16 cellular contexts compared by ENCODE assay signal in the genomic region with DNA sequence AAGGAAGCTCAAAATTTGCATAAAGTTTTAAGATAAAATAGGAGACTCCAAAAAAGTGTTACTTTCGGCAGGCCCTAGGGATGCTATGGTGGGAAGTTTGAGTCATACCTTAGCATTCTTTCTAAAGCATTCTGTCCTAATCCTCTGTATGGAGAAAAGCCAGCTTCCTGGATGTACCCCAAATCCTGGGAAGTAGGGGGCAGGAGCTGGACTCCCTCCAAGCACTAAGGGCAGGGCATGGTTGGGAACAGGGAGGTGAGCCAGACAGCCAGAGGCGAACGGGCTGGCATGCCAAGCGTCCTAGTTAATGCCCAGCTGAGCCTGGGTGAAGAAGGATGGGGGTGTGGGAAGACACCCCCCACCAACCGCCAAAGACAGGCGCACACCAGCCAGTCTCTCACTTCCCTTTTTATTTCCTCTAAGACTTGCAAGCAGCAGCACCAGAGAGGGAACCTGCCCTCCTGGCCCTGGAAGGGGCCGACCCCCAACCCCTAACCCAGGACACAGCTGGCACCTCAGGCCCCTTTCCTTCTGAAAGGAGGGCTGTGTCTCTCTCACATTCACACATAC. TPM values are rescaled to one million over a fixed set of nuclear protein-coding genes. Genes with fewer than 3 reads are reported as not detected.
A peak's percentile ranks its signal among the peaks of the same experiment; 100 is the strongest.
DNase-seq lines count a peak whose midpoint lies in the region; ATAC-seq lines count a peak whose summit lies in the region.
"Had no signal": no experiment of that assay in that cellular context is flagged by ENCODE, and none has a peak within 500 bp of the region (broad histone marks: within the 10 kb centered on the region; RNA-seq: fewer than 3 reads in every experiment).

No MANE protein-coding gene starts in this region.

- H3K4me1 Mint-ChIP-seq in activated CD4-positive, alpha-beta T cell treated with anti-CD3 and anti-CD28 coated beads, Interleukin-2, amount 10 ng/mL, durations not matched to agents 7 days and 5 days: peaks cover 9% of the 10 kb centered on the region

- POLR2A ChIA-PET in activated CD4-positive, alpha-beta T cell treated with anti-CD3 and anti-CD28 coated beads, Interleukin-2, amount 10 ng/mL, durations not matched to agents 7 days and 5 days (lab: Charles Lee): interaction anchor here (1.2 kb wide), 1 partner anchor 9 kb away, joined by 3 read pairs; no protein-coding TSS in a partner anchor

- ATAC-seq in GM18861 (IDR thresholded peaks at IDR 0.05; ENCODE audit: unreplicated experiment) (peak; percentile 74), HG02642 (IDR thresholded peaks at IDR 0.05; ENCODE audit: poor library complexity, unreplicated experiment) (peak; percentile 65)

- no peaks in the 10 kb centered on the region for H3K27me3 ChIP-seq in Karpas-422 (ENCODE audit: low read length)

- H3K9me3 Mint-ChIP-seq in activated CD4-positive, alpha-beta T cell treated with anti-CD3 and anti-CD28 coated beads, Interleukin-2, amount 10 ng/mL, durations not matched to agents 7 days and 5 days: no peaks in the 10 kb centered on the region
- H3K9me3 Mint-ChIP-seq: neural progenitor cell; T-helper 1 cell treated with Interleukin-12 subunit alpha and Interleukin-12 subunit beta and Interleukin-4 antibody, amounts not matched to agents 30 μg/mL and 1 μg/mL, for 36 hours had no signal

- H3K4me1 ChIP-seq in Karpas-422 (ENCODE audit: low read length): peaks cover 32% of the 10 kb centered on the region

- CTCF ChIA-PET in activated CD4-positive, alpha-beta T cell treated with anti-CD3 and anti-CD28 coated beads, Interleukin-2, amount 10 ng/mL, durations not matched to agents 7 days and 5 days (lab: Charles Lee): interaction anchor here (0.8 to 3.0 kb wide), 11 partner anchors 9 to 160 kb away, joined by 3 to 19 read pairs (median 4); partner anchors contain the start of gene RTN4RL2

- no peak overlapping the region for H3K27ac Mint-ChIP-seq in activated CD4-positive, alpha-beta T cell treated with anti-CD3 and anti-CD28 coated beads, Interleukin-2, amount 10 ng/mL, durations not matched to agents 7 days and 5 days
- H3K27ac Mint-ChIP-seq: neural progenitor cell; T-helper 1 cell treated with Interleukin-12 subunit alpha and Interleukin-12 subunit beta and Interleukin-4 antibody, amounts not matched to agents 30 μg/mL and 1 μg/mL, for 36 hours had no signal

- peak overlapping the region; percentile 17 for H3K4me2 ChIP-seq in Karpas-422 (ENCODE audit: low read depth, low read length, poor library complexity, severe bottlenecking)

- peak overlapping the region; percentile 32; the same call in 1 of the 2 replicates for H3K9ac ChIP-seq in Karpas-422 (ENCODE audit: low read length)
- H3K9ac ChIP-seq: neural progenitor cell had no signal

- no peak overlapping the region for H3K27ac ChIP-seq in Karpas-422 (ENCODE audit: low read length)
- H3K27ac ChIP-seq: neural progenitor cell had no signal

- no peak overlapping the region for H2AFZ ChIP-seq in Karpas-422 (ENCODE audit: low read length)
- H2AFZ ChIP-seq: neural progenitor cell had no signal

- peaks cover 10% of the 10 kb centered on the region for H3K36me3 Mint-ChIP-seq in activated CD4-positive, alpha-beta T cell treated with anti-CD3 and anti-CD28 coated beads, Interleukin-2, amount 10 ng/mL, durations not matched to agents 7 days and 5 days (ENCODE audit: low read depth)
- H3K36me3 Mint-ChIP-seq: neural progenitor cell had no signal

- peaks cover 11% of the 10 kb centered on the region; the same call in 1 of the 2 replicates for H4K20me1 ChIP-seq in Karpas-422 (ENCODE audit: insufficient read depth, low read depth, low read length)

- no peak overlapping the region for H3K4me3 ChIP-seq in Karpas-422 (ENCODE audit: low read length)

- H3K9me2 ChIP-seq in Karpas-422 (replicated peaks; ENCODE audit: insufficient read depth, low read length): no peaks in the 10 kb centered on the region

- H3K79me2 ChIP-seq in Karpas-422 (ENCODE audit: low read length): no peaks in the 10 kb centered on the region

- H3K36me3 ChIP-seq in Karpas-422 (ENCODE audit: insufficient read depth, low read length): peaks cover 43% of the 10 kb centered on the region
- H3K36me3 ChIP-seq: neural progenitor cell had no signal

- DNase-seq in Karpas-422 (peak; percentile 66), germinal center (ENCODE audit: low spot score) (peak; percentile 86), NCI-H2107 treated with DMSO at 0.1 percent for 48 hours (lab: John Stamatoyannopoulos, UW; ENCODE audit: unreplicated experiment) (no peak), middle frontal gyrus (ENCODE audit: extremely low spot score, low spot score) (no peak), T-helper 2 cell (no peak)
- no peak for DNase-seq in activated CD4-positive, alpha-beta T cell treated with anti-CD3 and anti-CD28 coated beads, Interleukin-2, amount 10 ng/mL, durations not matched to agents 7 days and 5 days
- DNase-seq: activated effector memory CD4-positive, alpha-beta T cell treated with Interleukin-2 at 50 U/mL for 16 hours; DMS53; NCI-H187; stimulated activated CD4-positive, alpha-beta T cell treated with anti-CD3 and anti-CD28 coated beads, Interleukin-4, amount 100 ng/mL, for 4 hours had no signal

- peaks cover 18% of the 10 kb centered on the region for H3K27me3 Mint-ChIP-seq in activated CD4-positive, alpha-beta T cell treated with anti-CD3 and anti-CD28 coated beads, Interleukin-2, amount 10 ng/mL, durations not matched to agents 7 days and 5 days

- no peak overlapping the region for H3K4me3 Mint-ChIP-seq in activated CD4-positive, alpha-beta T cell treated with anti-CD3 and anti-CD28 coated beads, Interleukin-2, amount 10 ng/mL, durations not matched to agents 7 days and 5 days
- H3K4me3 Mint-ChIP-seq: T-helper 1 cell treated with Interleukin-12 subunit alpha and Interleukin-12 subunit beta and Interleukin-4 antibody, amounts not matched to agents 30 μg/mL and 1 μg/mL, for 36 hours had no signal

- H3K9me3 ChIP-seq in Karpas-422 (ENCODE audit: low read length): no peaks in the 10 kb centered on the region

RNA-seq across cellular contexts. Expression of gene RTN4RL2, which starts 23.9 kb away (rescaled TPM):
- 0.07 TPM in 1 of 2 replicates, not detected in the other for total RNA-seq in Karpas-422 (2014; rRNA removed; shearing (Covaris generic); ENCODE audit: low replicate concordance)
- total RNA-seq in activated CD4-positive, alpha-beta T cell treated with anti-CD3 and anti-CD28 coated beads, Interleukin-2, amount 10 ng/mL, durations not matched to agents 7 days and 5 days: under 1 TPM in 1 of 2 experiments, not detected in 1; 0.35 TPM
- total RNA-seq: dermis microvascular lymphatic vessel endothelial cell had no signal

RNA-seq across cellular contexts. Expression of gene SLC43A1, which starts 31.3 kb away (rescaled TPM):
- 238 and 244 TPM in 2 replicates for total RNA-seq in Karpas-422 (2014; rRNA removed; shearing (Covaris generic); ENCODE audit: low replicate concordance)
- total RNA-seq in activated CD4-positive, alpha-beta T cell treated with anti-CD3 and anti-CD28 coated beads, Interleukin-2, amount 10 ng/mL, durations not matched to agents 7 days and 5 days: 10 to 100 TPM; 22.9 to 23.4 TPM

RNA-seq across cellular contexts. Expression of gene TIMM10, which starts 46.3 kb away (rescaled TPM):
- 48.0 and 49.8 TPM in 2 replicates for total RNA-seq in Karpas-422 (2014; rRNA removed; shearing (Covaris generic); ENCODE audit: low replicate concordance)
- 10 to 100 TPM; 87.3 to 97.7 TPM for total RNA-seq in activated CD4-positive, alpha-beta T cell treated with anti-CD3 and anti-CD28 coated beads, Interleukin-2, amount 10 ng/mL, durations not matched to agents 7 days and 5 days

RNA-seq across cellular contexts. Expression of gene SMTNL1, which starts 53.2 kb away (rescaled TPM):
- total RNA-seq in Karpas-422 (2014; rRNA removed; shearing (Covaris generic); ENCODE audit: low replicate concordance): not detected in 2 replicates
- not detected for total RNA-seq in activated CD4-positive, alpha-beta T cell treated with anti-CD3 and anti-CD28 coated beads, Interleukin-2, amount 10 ng/mL, durations not matched to agents 7 days and 5 days
- total RNA-seq: dermis microvascular lymphatic vessel endothelial cell, ureter had no signal

RNA-seq across cellular contexts. Expression of gene SLC43A3, which starts 57.3 kb away (rescaled TPM):
- 56.6 and 69.3 TPM in 2 replicates for total RNA-seq in Karpas-422 (2014; rRNA removed; shearing (Covaris generic); ENCODE audit: low replicate concordance)
- 100 to 1,000 TPM in 1 of 2 experiments, 10 to 100 TPM in 1; 98.2 to 104 TPM for total RNA-seq in activated CD4-positive, alpha-beta T cell treated with anti-CD3 and anti-CD28 coated beads, Interleukin-2, amount 10 ng/mL, durations not matched to agents 7 days and 5 days

Comparison
In these comparisons a context has a peak if more than half of its experiments do, and no peak if none do; other contexts are left out.
1. DNase-seq: peak in Karpas-422 (single experiment) and germinal center (single experiment); none in NCI-H2107 treated with DMSO at 0.1 percent for 48 hours (single experiment), middle frontal gyrus (single experiment), T-helper 2 cell (0 of 5) and activated CD4-positive, alpha-beta T cell treated with anti-CD3 and anti-CD28 coated beads, Interleukin-2, amount 10 ng/mL, durations not matched to agents 7 days and 5 days (single experiment).